In genomic region chr2:127078691-127079270, GRCh38 we compare ENCODE assay signal across 2 cellular contexts.
TF ChIP-seq lines count a peak whose summit lies in the region.

No MANE protein-coding gene starts in this region.

TF ChIP-seq in A549, 52 proteins besides CTCF, POLR2A, EP300 and RAD21:
- TF ChIP-seq MYC (IDR thresholded peaks at IDR 0.05; ENCODE audit: borderline replicate concordance, low read length) (no peak), ESRRA (IDR thresholded peaks at IDR 0.05; ENCODE audit: borderline replicate concordance, low read length) (no peak), KDM5A (IDR thresholded peaks at IDR 0.05) (no peak), BCL3 (IDR thresholded peaks at IDR 0.05) (no peak), CHD4 (IDR thresholded peaks at IDR 0.05; ENCODE audit: borderline replicate concordance) (no peak), FOXS1 (CRISPR knock-in tag; IDR thresholded peaks at IDR 0.05) (no peak)

TF ChIP-seq in SK-N-SH, 30 proteins besides CTCF, POLR2A, EP300 and RAD21 (continued from another document):
- no peak for TF ChIP-seq TEAD4 (IDR thresholded peaks at IDR 0.05; ENCODE audit: borderline replicate concordance, insufficient read depth)
- TF ChIP-seq ZBTB33 (IDR thresholded peaks at IDR 0.05; ENCODE audit: borderline replicate concordance, low read depth) = no peak
TF ChIP-seq in SK-N-SH: peak in this region for 0.
